In the genomic region with DNA sequence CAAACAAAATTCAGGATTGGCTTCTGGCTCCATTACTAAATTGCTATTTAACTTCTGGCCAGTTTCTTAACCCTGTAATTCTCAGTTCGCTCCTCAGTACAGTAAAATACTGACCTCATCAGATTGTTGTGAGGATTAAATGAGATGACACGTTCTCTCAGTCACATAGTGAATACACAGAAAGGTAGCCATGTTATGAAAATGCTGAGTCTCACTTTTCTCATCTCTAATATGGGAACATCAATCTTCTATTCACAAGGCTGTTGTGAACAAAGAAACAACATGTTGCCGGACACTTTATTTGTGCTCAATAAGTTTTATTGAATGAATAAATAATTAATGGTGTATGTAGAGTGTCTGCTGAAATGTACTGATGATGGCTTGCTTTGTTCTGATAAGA, we compare ENCODE assay signal across 8 cellular contexts.
"Had no signal": no experiment of that assay in that cellular context is flagged by ENCODE, and none has a peak within 500 bp of the region (broad histone marks: within the 10 kb centered on the region; RNA-seq: fewer than 3 reads in every experiment).

No MANE protein-coding gene starts in this region.

- H3K9me3 ChIP-seq: HAP-1 had no signal

- H2AFZ ChIP-seq: GM23248 had no signal

- H3K36me3 ChIP-seq: HAP-1 had no signal

- H3K4me3 ChIP-seq: GM23248, HAP-1 had no signal

- DNase-seq: GM23248, GOT3, H7, HFFc6, KG1 had no signal

- H3K27ac ChIP-seq: GM23248, HL-60 had no signal

- ATAC-seq: HCT116 had no signal

- H3K9ac ChIP-seq: GM23248 had no signal

- H3K4me1 ChIP-seq: HAP-1 had no signal
